In genomic region chr21:43410456-43411068, GRCh38 we compare ENCODE assay signal across 8 cellular contexts. TPM values are rescaled to one million over a fixed set of nuclear protein-coding genes. Genes with fewer than 3 reads are reported as not detected.
DNase-seq lines count a peak whose midpoint lies in the region; ATAC-seq, FAIRE-seq and TF ChIP-seq lines count a peak whose summit lies in the region.
"Not testable (repeated sequence)": the region's sequence is repeated elsewhere in the genome, so short reads cannot be mapped to it uniquely, and the experiment has no call there.

No MANE protein-coding gene starts in this region.

- not testable (repeated sequence) for H3K79me2 ChIP-seq in HepG2 (ENCODE audit: insufficient read depth, low read length)

- CTCF ChIA-PET in A549 (lab: Yijun Ruan, JAX); activated CD8-positive, alpha-beta T cell treated with anti-CD3 and anti-CD28 coated beads, Interleukin-2, amount 10 ng/mL, durations not matched to agents 7 days and 5 days (lab: Charles Lee); HepG2 (lab: Yijun Ruan, JAX; ENCODE audit: low intra/inter-chr PET ratio, low total read pairs): not testable (repeated sequence)

- H3K36me3 Mint-ChIP-seq in activated CD8-positive, alpha-beta T cell treated with anti-CD3 and anti-CD28 coated beads, Interleukin-2, amount 10 ng/mL, durations not matched to agents 7 days and 5 days (ENCODE audit: low read depth); central memory CD8-positive, alpha-beta T cell (ENCODE audit: insufficient read depth): not testable (repeated sequence)

- H2AFZ ChIP-seq in HepG2 (ENCODE audit: low read length) = not testable (repeated sequence)

- intact Hi-C loops in HepG2 (cut with micrococcal nuclease; ENCODE audit: unreplicated experiment); sciatic nerve (cut with DNase I): not testable (repeated sequence)

- H3K4me1 ChIP-seq in A549; HepG2 (ENCODE audit: insufficient read depth, low read length): not testable (repeated sequence)

- not testable (repeated sequence) for TF ChIP-seq POLR2A in A549 (IDR thresholded peaks at IDR 0.05; ENCODE audit: low read length); HepG2 (IDR thresholded peaks at IDR 0.05; ENCODE audit: insufficient read depth in 1 of 2, low read depth in 2 of 2, low read length in 2 of 2)

- no CpG with 5 or more reads among the region's 27 CpGs for whole genome bisulfite sequencing in A549 (ENCODE audit: missing lambda C conversion rate)
- whole genome bisulfite sequencing in HepG2 (ENCODE audit: low lambda C conversion rate) = no CpG with 5 or more reads among the region's 27 CpGs

- POLR2A ChIA-PET in A549 (lab: Yijun Ruan, JAX); activated CD8-positive, alpha-beta T cell treated with anti-CD3 and anti-CD28 coated beads, Interleukin-2, amount 10 ng/mL, durations not matched to agents 7 days and 5 days (lab: Charles Lee); HepG2 (lab: Yijun Ruan, JAX): not testable (repeated sequence)

- H3K27me3 Mint-ChIP-seq in activated CD8-positive, alpha-beta T cell treated with anti-CD3 and anti-CD28 coated beads, Interleukin-2, amount 10 ng/mL, durations not matched to agents 7 days and 5 days (ENCODE audit: low read depth); central memory CD8-positive, alpha-beta T cell: not testable (repeated sequence)

- H3K4me3 Mint-ChIP-seq in activated CD8-positive, alpha-beta T cell treated with anti-CD3 and anti-CD28 coated beads, Interleukin-2, amount 10 ng/mL, durations not matched to agents 7 days and 5 days; central memory CD8-positive, alpha-beta T cell: not testable (repeated sequence)

- BruUV-seq in HepG2 (replicated peaks; lab: Mats Ljungman, UMichigan) = not testable (repeated sequence)

- H3K9me3 Mint-ChIP-seq in activated CD8-positive, alpha-beta T cell treated with anti-CD3 and anti-CD28 coated beads, Interleukin-2, amount 10 ng/mL, durations not matched to agents 7 days and 5 days (ENCODE audit: insufficient read depth); central memory CD8-positive, alpha-beta T cell: not testable (repeated sequence)

- TF ChIP-seq EP300 in A549 (IDR thresholded peaks at IDR 0.05); HepG2 (IDR thresholded peaks at IDR 0.05; ENCODE audit: low read depth in 2 of 2, low read length in 2 of 2); HepG2 (CRISPR knock-in tag; IDR thresholded peaks at IDR 0.05; ENCODE audit: borderline replicate concordance): not testable (repeated sequence)

- not testable (repeated sequence) for FAIRE-seq in A549 (lab: Jason Lieb, UNC); HepG2 (lab: Jason Lieb, UNC)

- ATAC-seq in A549 = peak; percentile 45 to 46
- ATAC-seq in GM18868 (IDR thresholded peaks at IDR 0.05; ENCODE audit: unreplicated experiment) = peak; percentile 50
- peak; percentile 53 for ATAC-seq in GM21619 (IDR thresholded peaks at IDR 0.05; ENCODE audit: unreplicated experiment)
- ATAC-seq in HG03108 (IDR thresholded peaks at IDR 0.05; ENCODE audit: unreplicated experiment) = peak; percentile 66
- ATAC-seq in activated CD8-positive, alpha-beta T cell treated with anti-CD3 and anti-CD28 coated beads, Interleukin-2, amount 10 ng/mL, durations not matched to agents 7 days and 5 days = peak; percentile 82
- ATAC-seq in central memory CD8-positive, alpha-beta T cell (replicated peaks; ENCODE audit: extremely low read depth, poor library complexity, severe bottlenecking) = peak; percentile 41
- ATAC-seq in HepG2 = peak; percentile 6; the same call in 1 of the 3 replicates
- peak; percentile 66 for ATAC-seq in sciatic nerve

- not testable (repeated sequence) for H3K27ac Mint-ChIP-seq in activated CD8-positive, alpha-beta T cell treated with anti-CD3 and anti-CD28 coated beads, Interleukin-2, amount 10 ng/mL, durations not matched to agents 7 days and 5 days; central memory CD8-positive, alpha-beta T cell (ENCODE audit: low read depth)

- H3K9me3 ChIP-seq in A549; HepG2 (ENCODE audit: low read length): not testable (repeated sequence)

- not testable (repeated sequence) for H3K4me1 Mint-ChIP-seq in activated CD8-positive, alpha-beta T cell treated with anti-CD3 and anti-CD28 coated beads, Interleukin-2, amount 10 ng/mL, durations not matched to agents 7 days and 5 days (ENCODE audit: low read depth); central memory CD8-positive, alpha-beta T cell

- H4K20me1 ChIP-seq in HepG2 (ENCODE audit: insufficient read depth, low read length) = not testable (repeated sequence)

- H3K9ac ChIP-seq in HepG2 (ENCODE audit: insufficient read depth, low read depth, low read length) = not testable (repeated sequence)

- H3K4me3 ChIP-seq in A549; HepG2 (replicated peaks in 1 of 3; ENCODE audit: insufficient read depth in 1 of 3, low read depth in 2 of 3, low read length in 3 of 3): not testable (repeated sequence)

- not testable (repeated sequence) for H3K36me3 ChIP-seq in HepG2 (replicated peaks in 1 of 2; ENCODE audit: control insufficient read depth in 1 of 2, insufficient read depth in 2 of 2, low read length in 2 of 2)

- H3K27me3 ChIP-seq in HepG2 (ENCODE audit: control insufficient read depth in 1 of 2, insufficient read depth in 2 of 2, low read length in 2 of 2) = not testable (repeated sequence)

- DNase-seq in A549 (ENCODE audit: low read depth in 1 of 2, low spot score in 1 of 2); central memory CD8-positive, alpha-beta T cell (ENCODE audit: low spot score in 2 of 2); HepG2 (ENCODE audit: low spot score); sciatic nerve (ENCODE audit: low spot score): not testable (repeated sequence)
- peak; percentile 9 for DNase-seq in activated CD8-positive, alpha-beta T cell treated with anti-CD3 and anti-CD28 coated beads, Interleukin-2, amount 10 ng/mL, durations not matched to agents 7 days and 5 days

- in situ Hi-C loops in HepG2 (cut with HindIII; ENCODE audit: extremely low pct_ligation_motif_present, low pct_unique_long_range_greater_than_20kb) = not testable (repeated sequence)

- TF ChIP-seq CTCF in A549 (IDR thresholded peaks at IDR 0.05); HepG2 (CRISPR knock-in tag; IDR thresholded peaks at IDR 0.05): not testable (repeated sequence)

- not testable (repeated sequence) for TF ChIP-seq RAD21 in A549 (conservative IDR thresholded peaks at IDR 0.05 in 1 of 2, IDR thresholded peaks at IDR 0.05 in 1 of 2); HepG2 (CRISPR knock-in tag; IDR thresholded peaks at IDR 0.05)

- not testable (repeated sequence) for H3K4me2 ChIP-seq in A549; HepG2 (ENCODE audit: low read depth, low read length)

- H3K27ac ChIP-seq in A549; HepG2 (ENCODE audit: extremely low read length, insufficient read depth, low read length): not testable (repeated sequence)

RNA-seq across cellular contexts. Expression of gene SIK1, which starts 16.4 kb away (rescaled TPM):
- polyA plus RNA-seq in A549 (2011; rRNA removed) = 57.5 and 74.0 TPM in 2 replicates
- 10.4 and 12.1 TPM in 2 replicates for polyA plus RNA-seq in A549 (2012; cell fraction: cytosol; rRNA removed)
- 25.5 and 33.0 TPM in 2 replicates for polyA plus RNA-seq in A549 (2012; cell fraction: nucleus; rRNA removed)
- polyA plus RNA-seq in A549 (2017; fragmentation: RNase III; extraction: RNeasy Plus Mini Kit Qiagen cat#74134 plus additional on column Dnase treatment) = 12.2 to 17.7 TPM (median 14.0 TPM) in 3 replicates
- 63.4 and 75.0 TPM in 2 replicates for polyA minus RNA-seq in A549 (2011; rRNA and poly(A)+ RNA removed)
- total RNA-seq in activated CD8-positive, alpha-beta T cell treated with anti-CD3 and anti-CD28 coated beads, Interleukin-2, amount 10 ng/mL, durations not matched to agents 7 days and 5 days = 10 to 100 TPM; 30.1 to 31.5 TPM
- 4.5 and 5.2 TPM in 2 replicates for total RNA-seq in HepG2 (2016; rRNA removed; fragmentation: Illumina TruSeq; extraction: Trizol)
- total RNA-seq in HepG2 (2016; cell fraction: cytosol; rRNA removed; fragmentation: Illumina TruSeq; extraction: Trizol; ENCODE audit: low read depth) = 0.71 and 1.2 TPM in 2 replicates
- 2.8 and 6.2 TPM in 2 replicates for total RNA-seq in HepG2 (2016; cell fraction: insoluble cytoplasmic fraction; rRNA removed; fragmentation: Illumina TruSeq; extraction: Trizol)
- total RNA-seq in HepG2 (2016; cell fraction: membrane; rRNA removed; fragmentation: Illumina TruSeq; extraction: Trizol) = 1.0 and 1.7 TPM in 2 replicates
- 8.3 and 8.9 TPM in 2 replicates for total RNA-seq in HepG2 (2016; cell fraction: nucleus; rRNA removed; fragmentation: Illumina TruSeq; extraction: Trizol)
- 11.8 and 14.5 TPM in 2 replicates for polyA plus RNA-seq in HepG2 (2011; rRNA removed)
- polyA plus RNA-seq in HepG2 (2011; cell fraction: cytosol; rRNA removed) = 2.2 and 3.7 TPM in 2 replicates
- 16.5 and 19.0 TPM in 2 replicates for polyA plus RNA-seq in HepG2 (2011; cell fraction: nucleus; rRNA removed)
- 13.7 and 16.8 TPM in 2 replicates for polyA plus RNA-seq in HepG2 (2012)
- 0.21 and 0.24 TPM in 2 replicates for polyA plus RNA-seq in HepG2 (2016; cell fraction: cytosol; fragmentation: Illumina TruSeq; extraction: Trizol; ENCODE audit: low read depth)
- polyA plus RNA-seq in HepG2 (2016; cell fraction: insoluble cytoplasmic fraction; fragmentation: Illumina TruSeq; extraction: Trizol; ENCODE audit: low read depth) = 1.5 and 2.8 TPM in 2 replicates
- polyA plus RNA-seq in HepG2 (2016; cell fraction: membrane; fragmentation: Illumina TruSeq; extraction: Trizol; ENCODE audit: low read depth) = 0.62 and 0.91 TPM in 2 replicates
- polyA plus RNA-seq in HepG2 (2016; cell fraction: nucleus; fragmentation: Illumina TruSeq; extraction: Trizol; ENCODE audit: insufficient read depth, low read depth) = 20.9 and 35.5 TPM in 2 replicates
- 12.8 and 71.6 TPM in 2 replicates for polyA minus RNA-seq in HepG2 (2011; rRNA and poly(A)+ RNA removed; ENCODE audit: low replicate concordance)
- 14.9 and 19.3 TPM in 2 replicates for polyA minus RNA-seq in HepG2 (2011; cell fraction: cytosol; rRNA and poly(A)+ RNA removed)
- polyA minus RNA-seq in HepG2 (2011; cell fraction: nucleus; rRNA and poly(A)+ RNA removed) = 15.5 and 29.5 TPM in 2 replicates
- 59.9 TPM for total RNA-seq in sciatic nerve

Comparison
In these comparisons a context has a peak if more than half of its experiments do, and no peak if none do; other contexts are left out.
1. ATAC-seq: peak in every context shown above with its lines; median percentile 82 in activated CD8-positive, alpha-beta T cell treated with anti-CD3 and anti-CD28 coated beads, Interleukin-2, amount 10 ng/mL, durations not matched to agents 7 days and 5 days; 66 in HG03108; 66 in sciatic nerve; 53 in GM21619; 50 in GM18868; 46 in A549; 41 in central memory CD8-positive, alpha-beta T cell; 6 in HepG2.